In genomic region chr1:214455971-214456867, GRCh38 we compare ENCODE assay signal across 23 cellular contexts.
A peak's percentile ranks its signal among the peaks of the same experiment; 100 is the strongest.
DNase-seq lines count a peak whose midpoint lies in the region; ATAC-seq and TF ChIP-seq lines count a peak whose summit lies in the region.
"Had no signal": no experiment of that assay in that cellular context is flagged by ENCODE, and none has a peak within 500 bp of the region (broad histone marks: within the 10 kb centered on the region; RNA-seq: fewer than 3 reads in every experiment).

No MANE protein-coding gene starts in this region.

- TF ChIP-seq POLR2A in breast epithelium (IDR thresholded peaks at IDR 0.05) (no peak), right lobe of liver (IDR thresholded peaks at IDR 0.05) (no peak)

- intact Hi-C loops in MCF 10A (cut with micrococcal nuclease), result no loop called here
- intact Hi-C loops in breast epithelium (cut with DNase I; ENCODE audit: low total_unique reads), result no loop called here
- intact Hi-C loops in right lobe of liver (cut with DNase I), result no loop called here

- 74% methylated on average over 6 of the region's 6 CpGs for WGBS in right lobe of liver (ENCODE audit: insufficient coverage, low coverage, low lambda C conversion rate, missing lambda C conversion rate)

- peaks cover 69% of the 10 kb centered on the region for H3K4me1 Mint-ChIP-seq in MCF 10A (ENCODE audit: insufficient read depth, unreplicated experiment)
- H3K4me1 Mint-ChIP-seq: memory B cell, naive B cell had no signal

- CTCF ChIA-PET in MCF 10A (lab: Yijun Ruan, JAX), result interaction anchor here (0.6 to 8.2 kb wide), 19 partner anchors 8 to 1148 kb away, joined by 3 to 68 read pairs (median 7); partner anchors contain the start of gene PTPN14

- peak overlapping the region; percentile 42 for H3K27ac Mint-ChIP-seq in MCF 10A (ENCODE audit: low read depth, unreplicated experiment)
- H3K27ac Mint-ChIP-seq: activated naive CD8-positive, alpha-beta T cell; memory B cell; naive B cell had no signal

- H3K27me3 ChIP-seq in breast epithelium, result no peaks in the 10 kb centered on the region
- no peaks in the 10 kb centered on the region for H3K27me3 ChIP-seq in RWPE2 (ENCODE audit: insufficient read depth, poor library complexity, severe bottlenecking)
- H3K27me3 ChIP-seq in right lobe of liver, result no peaks in the 10 kb centered on the region

- peak; percentile 48; the same call in 2 of the 3 replicates for ATAC-seq in RWPE2 (ENCODE audit: low read depth)
- ATAC-seq in HG02642 (IDR thresholded peaks at IDR 0.05; ENCODE audit: poor library complexity, unreplicated experiment), result no peak
- no peak for ATAC-seq in right lobe of liver
- ATAC-seq: activated CD4-positive, CD25-positive, alpha-beta regulatory T cell treated with anti-CD3 and anti-CD28 coated beads, Interleukin-2, amount 50 U/mL, for 24 hours had no signal

- H3K36me3 ChIP-seq in breast epithelium (no peaks in the 10 kb centered on the region), RWPE2 (ENCODE audit: low read depth) (peaks cover under 1% of the 10 kb centered on the region; the same call in 1 of the 2 replicates), right lobe of liver (no peaks in the 10 kb centered on the region)
- H3K36me3 ChIP-seq: HAP-1 had no signal

- POLR2A ChIA-PET in MCF 10A (lab: Yijun Ruan, JAX), result interaction anchor here (0.6 to 30.6 kb wide), 17 partner anchors 8 to 1665 kb away, joined by 3 to 881 read pairs (median 16); partner anchors contain the start of genes NSL1, PTPN14 and TATDN3

- no peaks in the 10 kb centered on the region for H3K9me3 Mint-ChIP-seq in MCF 10A (ENCODE audit: unreplicated experiment)
- H3K9me3 Mint-ChIP-seq: memory B cell had no signal

- H3K36me3 Mint-ChIP-seq in MCF 10A (ENCODE audit: insufficient read depth, unreplicated experiment), result peaks cover 48% of the 10 kb centered on the region
- H3K36me3 Mint-ChIP-seq: activated naive CD8-positive, alpha-beta T cell; memory B cell; naive B cell had no signal

- no peaks in the 10 kb centered on the region for H3K4me1 ChIP-seq in breast epithelium
- peaks cover 48% of the 10 kb centered on the region for H3K4me1 ChIP-seq in RWPE2 (ENCODE audit: insufficient read depth, poor library complexity, severe bottlenecking)
- no peaks in the 10 kb centered on the region for H3K4me1 ChIP-seq in right lobe of liver

- TF ChIP-seq CTCF in MCF 10A (IDR thresholded peaks at IDR 0.05; ENCODE audit: unreplicated experiment) (no peak), breast epithelium (IDR thresholded peaks at IDR 0.05) (no peak), RWPE2 (IDR thresholded peaks at IDR 0.05; ENCODE audit: poor library complexity, severe bottlenecking) (no peak), epithelial cell of esophagus (IDR thresholded peaks at IDR 0.05; ENCODE audit: insufficient read depth, low read depth, low read length, missing control alignments) (no peak), right lobe of liver (IDR thresholded peaks at IDR 0.05) (no peak)

- H3K9me3 ChIP-seq in breast epithelium, result no peaks in the 10 kb centered on the region
- H3K9me3 ChIP-seq in RWPE2 (ENCODE audit: severe bottlenecking), result no peaks in the 10 kb centered on the region
- H3K9me3 ChIP-seq in right lobe of liver, result no peaks in the 10 kb centered on the region
- H3K9me3 ChIP-seq: HAP-1 had no signal

- no peaks in the 10 kb centered on the region for H3K27me3 Mint-ChIP-seq in MCF 10A (ENCODE audit: insufficient read depth, unreplicated experiment)

- DNase-seq in MCF 10A (ENCODE audit: unreplicated experiment), result no peak
- no peak for DNase-seq in breast epithelium (ENCODE audit: low spot score in 2 of 2)
- no peak for DNase-seq in RWPE2 (ENCODE audit: low spot score)
- peak; percentile 38 for DNase-seq in epithelial cell of esophagus (ENCODE audit: low read depth)
- no peak for DNase-seq in right lobe of liver
- no peak for DNase-seq in germinal center (ENCODE audit: low spot score)
- DNase-seq in SIG-M5 treated with dmso at 0.1 percent for 504 hours (lab: John Stamatoyannopoulos, UW; ENCODE audit: unreplicated experiment), result no peak
- DNase-seq: dermis blood vessel endothelial cell; erythroblast; naive B cell; NCI-H2107; NCI-H526; occipital lobe; OCI-M1; stimulated activated CD4-positive, alpha-beta T cell treated with anti-CD3 and anti-CD28 coated beads, Interleukin-12 subunit alpha, Interleukin-12 subunit beta, amount 100 ng/mL, for 4 hours; stimulated activated CD8-positive, alpha-beta memory T cell treated with anti-CD3 and anti-CD28 coated beads, Interleukin-4, amount 100 ng/mL, for 48 hours; T-helper 9 cell had no signal

- H3K27ac ChIP-seq in breast epithelium, result no peak overlapping the region
- H3K27ac ChIP-seq in RWPE2 (ENCODE audit: poor library complexity, severe bottlenecking), result peak overlapping the region; percentile 96
- no peak overlapping the region for H3K27ac ChIP-seq in right lobe of liver
- H3K27ac ChIP-seq: C4-2B had no signal

- H3K4me3 ChIP-seq in breast epithelium (no peak overlapping the region), RWPE2 (ENCODE audit: severe bottlenecking) (no peak overlapping the region), epithelial cell of esophagus (ENCODE audit: low read length) (no peak overlapping the region), right lobe of liver (no peak overlapping the region)
- H3K4me3 ChIP-seq: HAP-1 had no signal

- no peak overlapping the region for H3K4me3 Mint-ChIP-seq in MCF 10A (ENCODE audit: unreplicated experiment)
- H3K4me3 Mint-ChIP-seq: activated naive CD8-positive, alpha-beta T cell; memory B cell; naive B cell had no signal

- BruUV-seq in MCF 10A (replicated peaks; lab: Mats Ljungman, UMichigan), result no TSS peak
